In genomic region chr5:177875907-177876253, GRCh38 we compare ENCODE assay signal across 8 cellular contexts.
DNase-seq lines count a peak whose midpoint lies in the region; ATAC-seq and TF ChIP-seq lines count a peak whose summit lies in the region.
"Not testable (repeated sequence)": the region's sequence is repeated elsewhere in the genome, so short reads cannot be mapped to it uniquely, and the experiment has no call there.

No MANE protein-coding gene starts in this region.

- H3K9me3 Mint-ChIP-seq in CD14-positive monocyte; activated CD8-positive, alpha-beta T cell treated with anti-CD3 and anti-CD28 coated beads for 36 hours; central memory CD8-positive, alpha-beta T cell; naive B cell; stimulated activated effector memory CD8-positive, alpha-beta T cell treated with anti-CD3 and anti-CD28 coated beads, Interleukin-12 subunit alpha, Interleukin-12 subunit beta, amount 100 ng/mL, for 72 hours: not testable (repeated sequence)

- intact Hi-C loops in CD14-positive monocyte (cut with micrococcal nuclease); activated CD8-positive, alpha-beta T cell treated with anti-CD3 and anti-CD28 coated beads for 36 hours (cut with micrococcal nuclease); left cardiac atrium (cut with DNase I): not testable (repeated sequence)

- not testable (repeated sequence) for H3K4me1 Mint-ChIP-seq in CD14-positive monocyte; activated CD8-positive, alpha-beta T cell treated with anti-CD3 and anti-CD28 coated beads for 36 hours (ENCODE audit: low read depth); central memory CD8-positive, alpha-beta T cell; naive B cell; stimulated activated effector memory CD8-positive, alpha-beta T cell treated with anti-CD3 and anti-CD28 coated beads, Interleukin-12 subunit alpha, Interleukin-12 subunit beta, amount 100 ng/mL, for 72 hours

- DNase-seq in CD14-positive monocyte (ENCODE audit: low spot score); H7; LNCaP clone FGC (ENCODE audit: low read depth); central memory CD8-positive, alpha-beta T cell (ENCODE audit: low spot score in 2 of 2); left cardiac atrium; naive B cell; stimulated activated effector memory CD8-positive, alpha-beta T cell treated with anti-CD3 and anti-CD28 coated beads, Interleukin-12 subunit alpha, Interleukin-12 subunit beta, amount 100 ng/mL, for 72 hours (ENCODE audit: low spot score in 2 of 2): not testable (repeated sequence)
- DNase-seq in activated CD8-positive, alpha-beta T cell treated with anti-CD3 and anti-CD28 coated beads for 36 hours: peak; percentile 11

- CTCF ChIA-PET in activated CD8-positive, alpha-beta T cell treated with anti-CD3 and anti-CD28 coated beads for 36 hours (lab: Charles Lee): not testable (repeated sequence)

- peak overlapping the region; percentile 30 for H3K4me3 ChIP-seq in H7 (ENCODE audit: insufficient read depth, low read depth, low read length)
- peak overlapping the region; percentile 41; the same call in 1 of the 2 replicates for H3K4me3 ChIP-seq in LNCaP clone FGC (ENCODE audit: low read depth, low read length)

- not testable (repeated sequence) for H3K27me3 Mint-ChIP-seq in CD14-positive monocyte (ENCODE audit: low read depth in 3 of 3); activated CD8-positive, alpha-beta T cell treated with anti-CD3 and anti-CD28 coated beads for 36 hours; central memory CD8-positive, alpha-beta T cell; naive B cell

- H3K27ac Mint-ChIP-seq in CD14-positive monocyte: peak overlapping the region in 1 of 7 donors; percentile 36
- peak overlapping the region; percentile 55 for H3K27ac Mint-ChIP-seq in activated CD8-positive, alpha-beta T cell treated with anti-CD3 and anti-CD28 coated beads for 36 hours
- H3K27ac Mint-ChIP-seq in central memory CD8-positive, alpha-beta T cell (ENCODE audit: low read depth): peak overlapping the region; percentile 51
- not testable (repeated sequence) for H3K27ac Mint-ChIP-seq in naive B cell; stimulated activated effector memory CD8-positive, alpha-beta T cell treated with anti-CD3 and anti-CD28 coated beads, Interleukin-12 subunit alpha, Interleukin-12 subunit beta, amount 100 ng/mL, for 72 hours

- POLR2A ChIA-PET in activated CD8-positive, alpha-beta T cell treated with anti-CD3 and anti-CD28 coated beads for 36 hours (lab: Charles Lee): not testable (repeated sequence)

- ATAC-seq in activated CD8-positive, alpha-beta T cell treated with anti-CD3 and anti-CD28 coated beads for 36 hours: peak; percentile 32
- peak; percentile 30 for ATAC-seq in central memory CD8-positive, alpha-beta T cell (replicated peaks; ENCODE audit: extremely low read depth, poor library complexity, severe bottlenecking)
- peak; percentile 43 to 50 for ATAC-seq in left cardiac atrium
- not testable (repeated sequence) for ATAC-seq in naive B cell (ENCODE audit: low read depth in 2 of 2)
- ATAC-seq in stimulated activated effector memory CD8-positive, alpha-beta T cell treated with anti-CD3 and anti-CD28 coated beads, Interleukin-12 subunit alpha, Interleukin-12 subunit beta, amount 100 ng/mL, for 72 hours: peak; percentile 49

- H3K36me3 Mint-ChIP-seq in CD14-positive monocyte; activated CD8-positive, alpha-beta T cell treated with anti-CD3 and anti-CD28 coated beads for 36 hours (ENCODE audit: low read depth); central memory CD8-positive, alpha-beta T cell (ENCODE audit: insufficient read depth); naive B cell; stimulated activated effector memory CD8-positive, alpha-beta T cell treated with anti-CD3 and anti-CD28 coated beads, Interleukin-12 subunit alpha, Interleukin-12 subunit beta, amount 100 ng/mL, for 72 hours: not testable (repeated sequence)

- H3K27me3 ChIP-seq in H7 (ENCODE audit: control insufficient read depth, insufficient read depth, low read length): not testable (repeated sequence)

- TF ChIP-seq CTCF in CD14-positive monocyte (IDR thresholded peaks at IDR 0.05); LNCaP clone FGC (IDR thresholded peaks at IDR 0.05; ENCODE audit: control insufficient read depth, extremely low read depth, insufficient read depth); activated CD8-positive, alpha-beta T cell treated with anti-CD3 and anti-CD28 coated beads for 36 hours (IDR thresholded peaks at IDR 0.05): not testable (repeated sequence)

- peak overlapping the region; percentile 78 to 84 for H3K4me3 Mint-ChIP-seq in CD14-positive monocyte
- H3K4me3 Mint-ChIP-seq in activated CD8-positive, alpha-beta T cell treated with anti-CD3 and anti-CD28 coated beads for 36 hours: peak overlapping the region; percentile 77
- H3K4me3 Mint-ChIP-seq in central memory CD8-positive, alpha-beta T cell: peak overlapping the region; percentile 81
- H3K4me3 Mint-ChIP-seq in naive B cell: peak overlapping the region; percentile 44 to 91 (median 72)
- H3K4me3 Mint-ChIP-seq in stimulated activated effector memory CD8-positive, alpha-beta T cell treated with anti-CD3 and anti-CD28 coated beads, Interleukin-12 subunit alpha, Interleukin-12 subunit beta, amount 100 ng/mL, for 72 hours: peak overlapping the region; percentile 70

- not testable (repeated sequence) for H3K36me3 ChIP-seq in H7 (replicated peaks; ENCODE audit: control insufficient read depth, insufficient read depth, low read length)
